Comparison of ENCODE assay signal across 8 cellular contexts in genomic region chr18:80033181-80034067, GRCh38. TPM values are rescaled to one million over a fixed set of nuclear protein-coding genes. Genes with fewer than 3 reads are reported as not detected.
A peak's percentile ranks its signal among the peaks of the same experiment; 100 is the strongest.
DNase-seq lines count a peak whose midpoint lies in the region; ATAC-seq and TF ChIP-seq lines count a peak whose summit lies in the region.

No MANE protein-coding gene starts in this region.

- H3K27ac ChIP-seq in esophagus (ENCODE audit: low read depth in 2 of 2, low read length in 1 of 2), result peak overlapping the region; percentile 89 to 97
- H3K27ac ChIP-seq in thyroid gland, result peak overlapping the region; percentile 49 to 73 (median 67)

- peak; percentile 49 for DNase-seq in DMS114 treated with DMSO at 0.1 percent for 48 hours (lab: John Stamatoyannopoulos, UW; ENCODE audit: unreplicated experiment)
- peak; percentile 26 for DNase-seq in LHCN-M2 (ENCODE audit: low read depth)
- DNase-seq in activated CD8-positive, alpha-beta T cell treated with anti-CD3 and anti-CD28 coated beads, Interleukin-2, amount 10 ng/mL, durations not matched to agents 7 days and 5 days, result no peak
- DNase-seq in neural crest cell (ENCODE audit: low read depth, low spot score), result peak; percentile 55
- no peak for DNase-seq in thyroid gland
- DNase-seq in COLO668 (lab: John Stamatoyannopoulos, UW; ENCODE audit: unreplicated experiment), result no peak

- no peaks in the 10 kb centered on the region for H3K27me3 ChIP-seq in esophagus (ENCODE audit: control insufficient read depth in 1 of 2, insufficient read depth in 2 of 2, low read length in 2 of 2)
- no peaks in the 10 kb centered on the region for H3K27me3 ChIP-seq in thyroid gland

- H3K36me3 ChIP-seq in esophagus (ENCODE audit: control insufficient read depth in 2 of 2, insufficient read depth in 2 of 2, low read length in 1 of 2), result peaks cover 0 to 9% of the 10 kb centered on the region in 2 donors
- peaks cover 0 to 4% of the 10 kb centered on the region in 2 donors for H3K36me3 ChIP-seq in thyroid gland

- H3K27ac Mint-ChIP-seq in activated CD8-positive, alpha-beta T cell treated with anti-CD3 and anti-CD28 coated beads, Interleukin-2, amount 10 ng/mL, durations not matched to agents 7 days and 5 days, result peak overlapping the region; percentile 91
- peak overlapping the region; percentile 93 for H3K27ac Mint-ChIP-seq in neural crest cell (ENCODE audit: unreplicated experiment)

- 2 to 6% methylated on average over 72 to 90 of the region's 90 CpGs for WGBS in esophagus, 2 donors
- WGBS in thyroid gland, 2 donors, result 9% methylated on average over 27 to 46 of the region's 90 CpGs

- peak; percentile 57 for ATAC-seq in GM21786 (IDR thresholded peaks at IDR 0.05; ENCODE audit: unreplicated experiment)
- peak; percentile 77 for ATAC-seq in activated CD8-positive, alpha-beta T cell treated with anti-CD3 and anti-CD28 coated beads, Interleukin-2, amount 10 ng/mL, durations not matched to agents 7 days and 5 days

- peak overlapping the region; percentile 85 for H3K4me3 Mint-ChIP-seq in activated CD8-positive, alpha-beta T cell treated with anti-CD3 and anti-CD28 coated beads, Interleukin-2, amount 10 ng/mL, durations not matched to agents 7 days and 5 days
- H3K4me3 Mint-ChIP-seq in neural crest cell, result peak overlapping the region; percentile 97

- H3K27me3 Mint-ChIP-seq in activated CD8-positive, alpha-beta T cell treated with anti-CD3 and anti-CD28 coated beads, Interleukin-2, amount 10 ng/mL, durations not matched to agents 7 days and 5 days (ENCODE audit: low read depth), result no peaks in the 10 kb centered on the region
- no peaks in the 10 kb centered on the region for H3K27me3 Mint-ChIP-seq in neural crest cell (ENCODE audit: low read depth)

- TF ChIP-seq CTCF in neural crest cell (conservative IDR thresholded peaks at IDR 0.05) (no peak), thyroid gland (IDR thresholded peaks at IDR 0.05) (no peak)

- intact Hi-C loops in thyroid gland (cut with DNase I), result no loop called here

- H3K4me1 ChIP-seq in esophagus (ENCODE audit: control insufficient read depth in 2 of 2, insufficient read depth in 2 of 2, low read length in 1 of 2), result peaks cover 2 to 6% of the 10 kb centered on the region in 2 donors
- peaks cover 9 to 14% of the 10 kb centered on the region in 2 donors for H3K4me1 ChIP-seq in thyroid gland

- peaks cover 9% of the 10 kb centered on the region for H3K36me3 Mint-ChIP-seq in activated CD8-positive, alpha-beta T cell treated with anti-CD3 and anti-CD28 coated beads, Interleukin-2, amount 10 ng/mL, durations not matched to agents 7 days and 5 days (ENCODE audit: low read depth)
- peaks cover 23% of the 10 kb centered on the region for H3K36me3 Mint-ChIP-seq in neural crest cell (ENCODE audit: low read depth)

- TF ChIP-seq POLR2A in thyroid gland (IDR thresholded peaks at IDR 0.05), result peak in 1 of 2 donors; percentile 42

- H3K9me3 Mint-ChIP-seq in activated CD8-positive, alpha-beta T cell treated with anti-CD3 and anti-CD28 coated beads, Interleukin-2, amount 10 ng/mL, durations not matched to agents 7 days and 5 days (ENCODE audit: insufficient read depth), result no peaks in the 10 kb centered on the region
- peaks cover 5% of the 10 kb centered on the region for H3K9me3 Mint-ChIP-seq in neural crest cell

- CTCF ChIA-PET in activated CD8-positive, alpha-beta T cell treated with anti-CD3 and anti-CD28 coated beads, Interleukin-2, amount 10 ng/mL, durations not matched to agents 7 days and 5 days (lab: Charles Lee), result interaction anchor here (0.6 to 2.6 kb wide), 6 partner anchors 9 to 123 kb away, joined by 3 to 8 read pairs (median 3); partner anchors contain the start of gene ADNP2

- peak overlapping the region; percentile 45 to 69 for H3K4me3 ChIP-seq in esophagus (ENCODE audit: low read depth in 1 of 2, low read length in 2 of 2)
- H3K4me3 ChIP-seq in thyroid gland (replicated peaks in 1 of 3), result peak overlapping the region; percentile 63 to 94 (median 93)

- POLR2A ChIA-PET in activated CD8-positive, alpha-beta T cell treated with anti-CD3 and anti-CD28 coated beads, Interleukin-2, amount 10 ng/mL, durations not matched to agents 7 days and 5 days (lab: Charles Lee), result interaction anchor here (0.7 to 1.8 kb wide), 4 partner anchors 10 to 630 kb away, joined by 3 to 8 read pairs (median 4); partner anchors contain the start of gene ADNP2

- H3K9me3 ChIP-seq in esophagus (ENCODE audit: control insufficient read depth in 2 of 2, insufficient read depth in 1 of 2, low read depth in 1 of 2, low read length in 1 of 2) (no peaks in the 10 kb centered on the region), thyroid gland (no peaks in the 10 kb centered on the region)

- H3K4me1 Mint-ChIP-seq in activated CD8-positive, alpha-beta T cell treated with anti-CD3 and anti-CD28 coated beads, Interleukin-2, amount 10 ng/mL, durations not matched to agents 7 days and 5 days (ENCODE audit: low read depth), result peaks cover 23% of the 10 kb centered on the region
- H3K4me1 Mint-ChIP-seq in neural crest cell, result peaks cover 27% of the 10 kb centered on the region

RNA-seq across cellular contexts. Expression of gene RBFA, which starts 0.8 kb away (rescaled TPM):
- 36.7 and 59.8 TPM in 2 replicates for total RNA-seq in LHCN-M2 (2014; rRNA removed)
- polyA plus RNA-seq in LHCN-M2 (2012), result 23.6 TPM
- 10 to 100 TPM; 25.2 to 26.2 TPM for total RNA-seq in activated CD8-positive, alpha-beta T cell treated with anti-CD3 and anti-CD28 coated beads, Interleukin-2, amount 10 ng/mL, durations not matched to agents 7 days and 5 days
- polyA plus RNA-seq in esophagus, result 10 to 100 TPM; 10.5 to 19.5 TPM
- total RNA-seq in neural crest cell, result 47.0 and 50.7 TPM in 2 replicates
- 10 to 100 TPM; 23.5 to 36.5 (median 35.2) TPM for total RNA-seq in thyroid gland

RNA-seq across cellular contexts. Expression of gene TXNL4A, which starts 45.1 kb away (rescaled TPM):
- total RNA-seq in LHCN-M2 (2014; rRNA removed), result 56.1 and 58.5 TPM in 2 replicates
- 142 TPM for polyA plus RNA-seq in LHCN-M2 (2012)
- 100 to 1,000 TPM; 132 to 136 TPM for total RNA-seq in activated CD8-positive, alpha-beta T cell treated with anti-CD3 and anti-CD28 coated beads, Interleukin-2, amount 10 ng/mL, durations not matched to agents 7 days and 5 days
- polyA plus RNA-seq in esophagus, result 10 to 100 TPM; 65.2 to 66.7 TPM
- total RNA-seq in neural crest cell, result 140 and 144 TPM in 2 replicates
- total RNA-seq in thyroid gland, result 10 to 100 TPM; 22.9 to 37.4 (median 30.2) TPM

Comparison
In these comparisons a context has a peak if more than half of its experiments do, and no peak if none do; other contexts are left out.
1. DNase-seq: peak in DMS114 treated with DMSO at 0.1 percent for 48 hours (single experiment), LHCN-M2 (single experiment) and neural crest cell (single experiment); none in activated CD8-positive, alpha-beta T cell treated with anti-CD3 and anti-CD28 coated beads, Interleukin-2, amount 10 ng/mL, durations not matched to agents 7 days and 5 days (single experiment), thyroid gland (0 of 2) and COLO668 (single experiment).